ENCODE assay signal across 16 cellular contexts in the genomic region with DNA sequence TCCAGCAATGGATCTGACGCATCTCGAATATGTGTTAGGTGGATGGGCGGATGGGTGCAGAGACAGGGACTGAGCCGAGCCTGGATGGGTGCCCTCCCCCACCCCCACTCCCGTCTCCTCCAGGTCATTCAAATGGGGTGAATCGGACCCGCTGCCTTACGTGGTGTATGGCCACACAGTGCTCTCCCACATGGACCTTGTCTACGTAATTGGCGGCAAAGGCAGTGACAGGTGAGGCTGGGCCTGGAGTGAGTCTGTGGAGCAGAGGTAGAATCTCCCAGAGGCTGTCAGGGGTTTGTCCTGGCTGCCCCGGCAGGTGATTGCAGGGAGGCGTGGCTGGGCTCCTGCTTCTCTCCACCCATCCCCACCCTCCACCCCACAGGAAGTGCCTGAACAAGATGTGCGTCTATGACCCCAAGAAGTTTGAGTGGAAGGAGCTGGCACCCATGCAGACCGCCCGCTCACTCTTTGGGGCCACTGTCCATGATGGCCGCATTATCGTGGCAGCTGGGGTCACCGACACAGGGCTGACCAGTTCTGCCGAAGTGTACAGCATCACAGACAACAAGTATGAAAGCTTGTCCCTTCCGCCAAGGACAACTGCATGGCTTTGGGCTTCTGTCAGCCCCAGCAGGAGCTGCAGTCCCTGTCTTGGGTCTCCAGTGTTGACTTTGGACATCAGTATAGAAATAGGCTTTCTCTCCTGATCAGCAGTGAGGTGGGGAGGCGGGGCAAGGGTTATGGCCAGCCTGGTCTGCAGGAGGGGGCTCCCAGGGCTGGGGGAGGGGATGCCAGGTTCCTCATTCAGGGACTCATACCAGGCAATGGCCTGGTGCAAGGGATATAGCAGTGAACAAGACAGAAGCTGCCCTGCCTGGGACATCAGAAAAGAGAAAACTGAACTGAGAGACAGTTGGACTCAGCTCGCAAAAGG. TPM values are rescaled to one million over a fixed set of nuclear protein-coding genes. Genes with fewer than 3 reads are reported as not detected.
DNase-seq lines count a peak whose midpoint lies in the region; ATAC-seq and TF ChIP-seq lines count a peak whose summit lies in the region.
"Had no signal": no experiment of that assay in that cellular context is flagged by ENCODE, and none has a peak within 500 bp of the region (broad histone marks: within the 10 kb centered on the region; RNA-seq: fewer than 3 reads in every experiment).

No MANE protein-coding gene starts in this region.

- TF ChIP-seq CTCF in lower lobe of right lung (IDR thresholded peaks at IDR 0.05) (no peak), gastrocnemius medialis (IDR thresholded peaks at IDR 0.05 in 4 of 5, conservative IDR thresholded peaks at IDR 0.05 in 1 of 5) (no peak)

- H3K4me1 ChIP-seq in lower lobe of right lung (no peaks in the 10 kb centered on the region), gastrocnemius medialis (peaks cover 33 to 46% of the 10 kb centered on the region in 2 donors)

- no peak overlapping the region for H3K27ac ChIP-seq in lower lobe of right lung
- peak overlapping the region; percentile 94 to 100 (median 99) for H3K27ac ChIP-seq in gastrocnemius medialis
- H3K27ac ChIP-seq: C4-2B had no signal

- H3K9me3 ChIP-seq in lower lobe of right lung, result no peaks in the 10 kb centered on the region
- H3K9me3 ChIP-seq in gastrocnemius medialis, result no peaks in the 10 kb centered on the region

- peaks cover 18% of the 10 kb centered on the region for H3K27me3 ChIP-seq in lower lobe of right lung (ENCODE audit: low read depth)
- no peaks in the 10 kb centered on the region for H3K27me3 ChIP-seq in gastrocnemius medialis

- H3K36me3 ChIP-seq in lower lobe of right lung (no peaks in the 10 kb centered on the region), gastrocnemius medialis (peaks cover 0 to 41% of the 10 kb centered on the region in 2 donors)

- peak; percentile 51 for DNase-seq in activated effector memory CD4-positive, alpha-beta T cell treated with anti-CD3 and anti-CD28 coated beads, Interleukin-2, amount 50 U/mL, for 16 hours
- DNase-seq in activated effector memory CD4-positive, alpha-beta T cell treated with Interleukin-2 at 50 U/mL for 16 hours, result no peak
- peak; percentile 38 for DNase-seq in NCI-H510A (lab: John Stamatoyannopoulos, UW)
- peak; percentile 28 for DNase-seq in lower lobe of right lung
- DNase-seq in gastrocnemius medialis, result peak in 1 of 2 donors; percentile 54
- no peak for DNase-seq in NCI-H1930 (lab: John Stamatoyannopoulos, UW)
- no peak for DNase-seq in NCI-H2029 treated with DMSO at 0.1 percent for 48 hours (lab: John Stamatoyannopoulos, UW)
- DNase-seq: EL, Karpas-422, NCI-H2081, NCI-H526 had no signal

- peak in 1 of 2 donors; percentile 45 for TF ChIP-seq POLR2A in gastrocnemius medialis (IDR thresholded peaks at IDR 0.05)

- intact Hi-C loops in lower lobe of right lung (cut with DNase I) (no loop called here), gastrocnemius medialis (cut with DNase I; ENCODE audit: low total_unique reads) (no loop called here)

- in situ Hi-C loops in gastrocnemius medialis (cut with MboI; ENCODE audit: low sequenced_read_pairs in 4 of 4), result no loop called here

- ATAC-seq in lower lobe of right lung (no peak), gastrocnemius medialis (no peak), HG03571 (IDR thresholded peaks at IDR 0.05; ENCODE audit: unreplicated experiment) (no peak)

- H3K4me3 ChIP-seq in lower lobe of right lung (no peak overlapping the region), gastrocnemius medialis (peak overlapping the region; percentile 61 to 82 (median 70))

RNA-seq across cellular contexts. Expression of a gene that starts 3.4 kb away (rescaled TPM):
- not detected for total RNA-seq in lower lobe of right lung
- 100 to 1,000 TPM; 197 to 682 (median 397) TPM for total RNA-seq in gastrocnemius medialis
- total RNA-seq: H4, OCI-LY7, RPMI7951 had no signal

RNA-seq across cellular contexts. Expression of a gene that starts 13.8 kb away (rescaled TPM):
- total RNA-seq in lower lobe of right lung (1.0 TPM), gastrocnemius medialis (100 to 1,000 TPM in 2 of 4 donors, 10 to 100 TPM in 2; 78.0 to 309 (median 164) TPM)
- total RNA-seq: H4, OCI-LY7, RPMI7951 had no signal

RNA-seq across cellular contexts. Expression of a gene that starts 35.3 kb away (rescaled TPM):
- total RNA-seq in lower lobe of right lung (20.0 TPM), gastrocnemius medialis (100 to 1,000 TPM; 141 to 256 (median 167) TPM)

Comparison
In these comparisons a context has a peak if more than half of its experiments do, and no peak if none do; other contexts are left out.
1. DNase-seq: peak in activated effector memory CD4-positive, alpha-beta T cell treated with anti-CD3 and anti-CD28 coated beads, Interleukin-2, amount 50 U/mL, for 16 hours (single experiment), NCI-H510A (single experiment) and lower lobe of right lung (single experiment); none in activated effector memory CD4-positive, alpha-beta T cell treated with Interleukin-2 at 50 U/mL for 16 hours (single experiment), NCI-H1930 (0 of 2) and NCI-H2029 treated with DMSO at 0.1 percent for 48 hours (single experiment).
2. RNA of a gene that starts 3.4 kb away (total RNA-seq): 197 to 682 TPM in gastrocnemius medialis; not detected in lower lobe of right lung (single experiment); every median in the first group is over 100 times any median in the second.
3. RNA of a gene that starts 13.8 kb away (total RNA-seq): 78.0 to 309 TPM in gastrocnemius medialis; 1.0 TPM in lower lobe of right lung (single experiment); every median in the first group is over 10 times any median in the second.